Comparison of ENCODE assay signal across 30 cellular contexts in genomic region chr18:77634495-77634894, GRCh38.
"Had no signal": no experiment of that assay in that cellular context is flagged by ENCODE, and none has a peak within 500 bp of the region (broad histone marks: within the 10 kb centered on the region; RNA-seq: fewer than 3 reads in every experiment).

No MANE protein-coding gene starts in this region.

- H3K36me3 Mint-ChIP-seq: activated CD4-positive, alpha-beta memory T cell treated with anti-CD3 and anti-CD28 coated beads for 36 hours; activated CD8-positive, alpha-beta memory T cell treated with anti-CD3 and anti-CD28 coated beads, Interleukin-2, amount 10 ng/mL, durations not matched to agents 7 days and 5 days; activated naive CD4-positive, alpha-beta T cell treated with anti-CD3 and anti-CD28 coated beads, Interleukin-2, amount 10 ng/mL, durations not matched to agents 7 days and 5 days; activated naive CD4-positive, alpha-beta T cell treated with anti-CD3 and anti-CD28 coated beads, Interleukin-2, amount 50 U/mL, for 72 hours; activated naive CD8-positive, alpha-beta T cell treated with anti-CD3 and anti-CD28 coated beads, Interleukin-2, amount 10 ng/mL, durations not matched to agents 7 days and 5 days; brain had no signal

- H3K4me1 Mint-ChIP-seq: activated CD8-positive, alpha-beta memory T cell treated with anti-CD3 and anti-CD28 coated beads, Interleukin-2, amount 10 ng/mL, durations not matched to agents 7 days and 5 days; activated naive CD4-positive, alpha-beta T cell treated with anti-CD3 and anti-CD28 coated beads, Interleukin-2, amount 10 ng/mL, durations not matched to agents 7 days and 5 days; activated naive CD8-positive, alpha-beta T cell treated with anti-CD3 and anti-CD28 coated beads, Interleukin-2, amount 10 ng/mL, durations not matched to agents 7 days and 5 days; T-helper 17 cell had no signal

- H3K9me3 Mint-ChIP-seq: activated CD4-positive, alpha-beta memory T cell treated with anti-CD3 and anti-CD28 coated beads for 36 hours; activated naive CD4-positive, alpha-beta T cell treated with anti-CD3 and anti-CD28 coated beads, Interleukin-2, amount 10 ng/mL, durations not matched to agents 7 days and 5 days; activated naive CD8-positive, alpha-beta T cell treated with anti-CD3 and anti-CD28 coated beads, Interleukin-2, amount 10 ng/mL, durations not matched to agents 7 days and 5 days; activated T-helper 1 cell treated with anti-CD3 and anti-CD28 coated beads, Interleukin-12 subunit alpha, Interleukin-12 subunit beta, Interleukin-2, Interleukin-4 antibody, amounts not matched to agents 30 ng/mL and 10 ng/mL and 1 ng/mL, durations not matched to agents 14 hours and 24 hours and 36 hours; activated T-helper 2 cell treated with anti-CD3 and anti-CD28 coated beads, Interferon-gamma antibody, Interleukin-2, Interleukin-4, amounts not matched to agents 10 μg/mL and 5 μg/mL and 100 μg/mL, durations not matched to agents 14 hours and 24 hours and 36 hours; T-helper 2 cell treated with Interferon-gamma antibody and Interleukin-4, amounts not matched to agents 5 μg/mL and 100 μg/mL, for 36 hours had no signal

- H3K4me3 ChIP-seq: ascending aorta, breast epithelium, cardiac muscle cell, colonic mucosa had no signal

- H3K27ac ChIP-seq: ascending aorta, breast epithelium, cardiac muscle cell, colonic mucosa, epithelial cell of prostate, VCaP had no signal

- H3K4me3 Mint-ChIP-seq: activated CD4-positive, alpha-beta memory T cell treated with anti-CD3 and anti-CD28 coated beads for 36 hours; activated CD8-positive, alpha-beta memory T cell treated with anti-CD3 and anti-CD28 coated beads, Interleukin-2, amount 10 ng/mL, durations not matched to agents 7 days and 5 days; activated CD8-positive, alpha-beta T cell treated with anti-CD3 and anti-CD28 coated beads, Interleukin-2, amount 10 ng/mL, durations not matched to agents 7 days and 5 days; activated naive CD4-positive, alpha-beta T cell treated with anti-CD3 and anti-CD28 coated beads, Interleukin-2, amount 10 ng/mL, durations not matched to agents 7 days and 5 days; activated naive CD8-positive, alpha-beta T cell treated with anti-CD3 and anti-CD28 coated beads, Interleukin-2, amount 10 ng/mL, durations not matched to agents 7 days and 5 days; activated T-helper 1 cell treated with anti-CD3 and anti-CD28 coated beads, Interleukin-12 subunit alpha, Interleukin-12 subunit beta, Interleukin-2, Interleukin-4 antibody, amounts not matched to agents 30 ng/mL and 10 ng/mL and 1 ng/mL, durations not matched to agents 14 hours and 24 hours and 36 hours; brain; T-helper 17 cell; T-helper 2 cell treated with Interferon-gamma antibody and Interleukin-4, amounts not matched to agents 5 μg/mL and 100 μg/mL, for 36 hours; WTC11 had no signal

- H3K27ac Mint-ChIP-seq: activated CD4-positive, alpha-beta memory T cell treated with anti-CD3 and anti-CD28 coated beads for 36 hours; activated CD8-positive, alpha-beta memory T cell treated with anti-CD3 and anti-CD28 coated beads, Interleukin-2, amount 10 ng/mL, durations not matched to agents 7 days and 5 days; activated CD8-positive, alpha-beta T cell treated with anti-CD3 and anti-CD28 coated beads, Interleukin-2, amount 10 ng/mL, durations not matched to agents 7 days and 5 days; activated naive CD4-positive, alpha-beta T cell treated with anti-CD3 and anti-CD28 coated beads, Interleukin-2, amount 10 ng/mL, durations not matched to agents 7 days and 5 days; activated naive CD8-positive, alpha-beta T cell treated with anti-CD3 and anti-CD28 coated beads, Interleukin-2, amount 10 ng/mL, durations not matched to agents 7 days and 5 days; activated T-helper 1 cell treated with anti-CD3 and anti-CD28 coated beads, Interleukin-12 subunit alpha, Interleukin-12 subunit beta, Interleukin-2, Interleukin-4 antibody, amounts not matched to agents 30 ng/mL and 10 ng/mL and 1 ng/mL, durations not matched to agents 14 hours and 24 hours and 36 hours; activated T-helper 2 cell treated with anti-CD3 and anti-CD28 coated beads, Interferon-gamma antibody, Interleukin-2, Interleukin-4, amounts not matched to agents 10 μg/mL and 5 μg/mL and 100 μg/mL, durations not matched to agents 14 hours and 24 hours and 36 hours; T-helper 17 cell; T-helper 2 cell treated with Interferon-gamma antibody and Interleukin-4, amounts not matched to agents 5 μg/mL and 100 μg/mL, for 36 hours; WTC11 had no signal

- ATAC-seq: activated CD8-positive, alpha-beta memory T cell treated with anti-CD3 and anti-CD28 coated beads, Interleukin-2, amount 10 ng/mL, durations not matched to agents 7 days and 5 days; activated CD8-positive, alpha-beta T cell treated with anti-CD3 and anti-CD28 coated beads, Interleukin-2, amount 10 ng/mL, durations not matched to agents 7 days and 5 days; activated naive CD4-positive, alpha-beta T cell treated with anti-CD3 and anti-CD28 coated beads, Interleukin-2, amount 50 U/mL, for 72 hours; T-helper 17 cell; WTC11 had no signal

- DNase-seq: activated CD4-positive, alpha-beta memory T cell treated with anti-CD3 and anti-CD28 coated beads for 36 hours; activated CD4-positive, alpha-beta T cell treated with anti-CD3 and anti-CD28 coated beads for 1 hour; activated CD4-positive, alpha-beta T cell treated with anti-CD3 and anti-CD28 coated beads for 4 hours; activated CD8-positive, alpha-beta memory T cell treated with anti-CD3 and anti-CD28 coated beads, Interleukin-2, amount 10 ng/mL, durations not matched to agents 7 days and 5 days; activated CD8-positive, alpha-beta memory T cell treated with anti-CD3 and anti-CD28 coated beads, Interleukin-2, amount 50 U/mL, for 4 hours; activated CD8-positive, alpha-beta T cell treated with anti-CD3 and anti-CD28 coated beads, Interleukin-2, amount 10 ng/mL, durations not matched to agents 7 days and 5 days; activated effector memory CD4-positive, alpha-beta T cell treated with anti-CD3 and anti-CD28 coated beads, Interleukin-2, amount 50 U/mL, for 16 hours; activated naive CD4-positive, alpha-beta T cell treated with anti-CD3 and anti-CD28 coated beads, Interleukin-2, amount 10 ng/mL, durations not matched to agents 7 days and 5 days; activated naive CD8-positive, alpha-beta T cell treated with anti-CD3 and anti-CD28 coated beads, Interleukin-2, amount 10 ng/mL, durations not matched to agents 7 days and 5 days; activated T-cell treated with anti-CD3 and anti-CD28 coated beads, Interleukin-2, amount 50 U/mL, for 1 hour; activated T-cell treated with anti-CD3 and anti-CD28 coated beads, Interleukin-2, amount 50 U/mL, for 48 hours; central memory CD4-positive, alpha-beta T cell; cerebellar nuclear complex; colonic mucosa; effector CD8-positive, alpha-beta T cell; foreskin fibroblast; T-helper 1 cell; T-helper 17 cell; T1000 had no signal

- H3K27me3 ChIP-seq: ascending aorta, breast epithelium, cardiac muscle cell, colonic mucosa had no signal

- H3K36me3 ChIP-seq: ascending aorta, breast epithelium, cardiac muscle cell, colonic mucosa had no signal

- H3K9me3 ChIP-seq: ascending aorta, breast epithelium, colonic mucosa had no signal
